In genomic region chr5:34501033-34501432, GRCh38 we compare ENCODE assay signal across 16 cellular contexts.
"Had no signal": no experiment of that assay in that cellular context is flagged by ENCODE, and none has a peak within 500 bp of the region (broad histone marks: within the 10 kb centered on the region; RNA-seq: fewer than 3 reads in every experiment).

No MANE protein-coding gene starts in this region.

- H3K36me3 Mint-ChIP-seq: activated CD4-positive, alpha-beta memory T cell treated with anti-CD3 and anti-CD28 coated beads for 36 hours; activated naive CD8-positive, alpha-beta T cell treated with anti-CD3 and anti-CD28 coated beads for 36 hours; naive thymus-derived CD8-positive, alpha-beta T cell; stimulated activated effector memory CD8-positive, alpha-beta T cell treated with anti-CD3 and anti-CD28 coated beads, Interleukin-12 subunit alpha, Interleukin-12 subunit beta, amount 100 ng/mL, for 72 hours had no signal

- H3K4me3 ChIP-seq: dorsolateral prefrontal cortex, lung, mucosa of descending colon, transverse colon had no signal

- ATAC-seq: activated T-cell treated with anti-CD3 and anti-CD28 coated beads, Interleukin-2, amount 50 U/mL, for 4 hours; left colon; mucosa of descending colon; naive thymus-derived CD8-positive, alpha-beta T cell; right cardiac atrium; stimulated activated effector memory CD8-positive, alpha-beta T cell treated with anti-CD3 and anti-CD28 coated beads, Interleukin-12 subunit alpha, Interleukin-12 subunit beta, amount 100 ng/mL, for 72 hours had no signal

- H3K9me3 Mint-ChIP-seq: activated CD4-positive, alpha-beta memory T cell treated with anti-CD3 and anti-CD28 coated beads for 36 hours; activated naive CD8-positive, alpha-beta T cell treated with anti-CD3 and anti-CD28 coated beads for 36 hours; activated T-cell treated with anti-CD3 and anti-CD28 coated beads, Interleukin-2, amount 50 U/mL, for 4 hours; naive thymus-derived CD8-positive, alpha-beta T cell; stimulated activated effector memory CD8-positive, alpha-beta T cell treated with anti-CD3 and anti-CD28 coated beads, Interleukin-12 subunit alpha, Interleukin-12 subunit beta, amount 100 ng/mL, for 72 hours; T-helper 2 cell treated with Interferon-gamma antibody and Interleukin-4, amounts not matched to agents 5 μg/mL and 100 μg/mL, for 36 hours had no signal

- H3K4me3 Mint-ChIP-seq: activated CD4-positive, alpha-beta memory T cell treated with anti-CD3 and anti-CD28 coated beads for 36 hours; activated naive CD8-positive, alpha-beta T cell treated with anti-CD3 and anti-CD28 coated beads for 36 hours; activated T-cell treated with anti-CD3 and anti-CD28 coated beads, Interleukin-2, amount 50 U/mL, for 4 hours; naive thymus-derived CD8-positive, alpha-beta T cell; stimulated activated effector memory CD8-positive, alpha-beta T cell treated with anti-CD3 and anti-CD28 coated beads, Interleukin-12 subunit alpha, Interleukin-12 subunit beta, amount 100 ng/mL, for 72 hours; T-helper 2 cell treated with Interferon-gamma antibody and Interleukin-4, amounts not matched to agents 5 μg/mL and 100 μg/mL, for 36 hours had no signal

- H3K9me3 ChIP-seq: mucosa of descending colon, transverse colon had no signal

- H3K27ac Mint-ChIP-seq: activated CD4-positive, alpha-beta memory T cell treated with anti-CD3 and anti-CD28 coated beads for 36 hours; activated naive CD8-positive, alpha-beta T cell treated with anti-CD3 and anti-CD28 coated beads for 36 hours; naive thymus-derived CD8-positive, alpha-beta T cell; stimulated activated effector memory CD8-positive, alpha-beta T cell treated with anti-CD3 and anti-CD28 coated beads, Interleukin-12 subunit alpha, Interleukin-12 subunit beta, amount 100 ng/mL, for 72 hours; T-helper 2 cell treated with Interferon-gamma antibody and Interleukin-4, amounts not matched to agents 5 μg/mL and 100 μg/mL, for 36 hours had no signal

- H3K27me3 ChIP-seq: dorsolateral prefrontal cortex, transverse colon had no signal

- H3K36me3 ChIP-seq: transverse colon had no signal

- DNase-seq: activated CD4-positive, alpha-beta memory T cell treated with anti-CD3 and anti-CD28 coated beads for 36 hours; activated CD4-positive, alpha-beta T cell treated with anti-CD3 and anti-CD28 coated beads for 1 hour; activated effector memory CD4-positive, alpha-beta T cell treated with anti-CD3 and anti-CD28 coated beads, Interleukin-2, amount 50 U/mL, for 16 hours; activated naive CD8-positive, alpha-beta T cell treated with anti-CD3 and anti-CD28 coated beads for 36 hours; activated T-cell treated with anti-CD3 and anti-CD28 coated beads, Interleukin-2, amount 50 U/mL, for 4 hours; aorta; dorsolateral prefrontal cortex; head of caudate nucleus; left colon; mucosa of descending colon; naive thymus-derived CD8-positive, alpha-beta T cell; right cardiac atrium; transverse colon had no signal

- H3K27ac ChIP-seq: dorsolateral prefrontal cortex had no signal
